ENCODE assay signal across 13 cellular contexts in the genomic region with DNA sequence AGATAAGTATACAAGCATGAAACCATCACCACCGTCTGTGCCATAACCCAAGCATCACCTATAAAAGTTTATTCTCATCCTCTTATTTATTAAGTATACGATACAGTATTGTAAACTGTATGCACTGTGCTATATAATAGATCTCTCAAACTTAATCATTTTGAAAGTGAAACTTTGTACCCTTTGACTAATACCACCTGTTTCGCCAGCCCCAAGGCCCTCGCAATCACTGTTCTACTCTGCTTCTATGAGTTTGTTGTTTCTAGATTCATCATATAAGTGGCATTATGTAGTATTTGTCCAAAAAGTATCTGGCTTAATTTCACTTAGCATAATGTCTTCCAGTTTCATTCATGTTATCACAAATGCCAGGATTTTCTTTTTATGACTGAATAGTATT.
DNase-seq lines count a peak whose midpoint lies in the region; ATAC-seq lines count a peak whose summit lies in the region.
"Had no signal": no experiment of that assay in that cellular context is flagged by ENCODE, and none has a peak within 500 bp of the region (broad histone marks: within the 10 kb centered on the region; RNA-seq: fewer than 3 reads in every experiment).

No MANE protein-coding gene starts in this region.

- no peak overlapping the region for H2BK120ac ChIP-seq in mesenchymal stem cell (ENCODE audit: low read depth, low read length)

- no peak overlapping the region for H3K23ac ChIP-seq in mesenchymal stem cell (ENCODE audit: low read length in 2 of 2)

- no peak overlapping the region for H2BK12ac ChIP-seq in mesenchymal stem cell (ENCODE audit: low read length in 2 of 2)

- H2AFZ ChIP-seq in mesenchymal stem cell (ENCODE audit: low read depth, low read length), result no peak overlapping the region

- H4K91ac ChIP-seq in mesenchymal stem cell (ENCODE audit: low read length), result no peak overlapping the region

- DNase-seq in activated CD4-positive, CD25-positive, alpha-beta regulatory T cell treated with anti-CD3 and anti-CD28 coated beads, Interleukin-2, amount 50 U/mL, for 72 hours, result no peak
- DNase-seq in activated CD4-positive, alpha-beta memory T cell treated with anti-CD3 and anti-CD28 coated beads, Interleukin-2, amount 10 ng/mL, durations not matched to agents 7 days and 5 days, result peak; percentile 17
- DNase-seq in mesenchymal stem cell (no peak), 8988T (no peak)
- DNase-seq: NCI-H1694 treated with DMSO at 0.1 percent for 48 hours, RPMI8226 had no signal

- H2BK5ac ChIP-seq in mesenchymal stem cell (ENCODE audit: low read depth, low read length, poor library complexity, severe bottlenecking), result no peak overlapping the region

- no peak overlapping the region for H3K27ac Mint-ChIP-seq in activated CD4-positive, alpha-beta memory T cell treated with anti-CD3 and anti-CD28 coated beads, Interleukin-2, amount 10 ng/mL, durations not matched to agents 7 days and 5 days
- H3K27ac Mint-ChIP-seq: brain had no signal

- CTCF ChIA-PET in activated CD4-positive, alpha-beta memory T cell treated with anti-CD3 and anti-CD28 coated beads, Interleukin-2, amount 10 ng/mL, durations not matched to agents 7 days and 5 days (lab: Charles Lee), result no interaction called here

- WGBS in mesenchymal stem cell, result no CpG with 5 or more reads among the region's 4 CpGs

- no peak overlapping the region for H3K4me2 ChIP-seq in mesenchymal stem cell (ENCODE audit: low read length, poor library complexity, severe bottlenecking)

- H3K4me1 Mint-ChIP-seq in activated CD4-positive, alpha-beta memory T cell treated with anti-CD3 and anti-CD28 coated beads, Interleukin-2, amount 10 ng/mL, durations not matched to agents 7 days and 5 days, result peaks cover 12% of the 10 kb centered on the region

- peak; percentile 96 to 98 for ATAC-seq in activated CD4-positive, CD25-positive, alpha-beta regulatory T cell treated with anti-CD3 and anti-CD28 coated beads, Interleukin-2, amount 50 U/mL, for 24 hours
- peak; percentile 98 for ATAC-seq in GM19455 (IDR thresholded peaks at IDR 0.05; ENCODE audit: unreplicated experiment)
- ATAC-seq in HG03025 (IDR thresholded peaks at IDR 0.05; ENCODE audit: low FRiP score, unreplicated experiment), result peak; percentile 64
- no peak for ATAC-seq in HG02840 (IDR thresholded peaks at IDR 0.05; ENCODE audit: low FRiP score, unreplicated experiment)

- no peaks in the 10 kb centered on the region for H3K9me3 Mint-ChIP-seq in activated CD4-positive, alpha-beta memory T cell treated with anti-CD3 and anti-CD28 coated beads, Interleukin-2, amount 10 ng/mL, durations not matched to agents 7 days and 5 days

- no peaks in the 10 kb centered on the region for H3K27me3 ChIP-seq in mesenchymal stem cell (ENCODE audit: control insufficient read depth in 1 of 2, insufficient read depth in 1 of 2, low read length in 2 of 2)

- peaks cover 2% of the 10 kb centered on the region for H3K4me1 ChIP-seq in mesenchymal stem cell (ENCODE audit: control insufficient read depth, insufficient read depth, low read depth, low read length)

- H3K4me3 Mint-ChIP-seq in activated CD4-positive, alpha-beta memory T cell treated with anti-CD3 and anti-CD28 coated beads, Interleukin-2, amount 10 ng/mL, durations not matched to agents 7 days and 5 days, result no peak overlapping the region
- H3K4me3 Mint-ChIP-seq: brain had no signal

- H3K36me3 ChIP-seq in mesenchymal stem cell (ENCODE audit: control insufficient read depth in 1 of 2, insufficient read depth in 2 of 2, low read depth in 1 of 2, low read length in 2 of 2), result peaks cover 0 to 14% of the 10 kb centered on the region in 2 experiments

- no peak overlapping the region for H2AK5ac ChIP-seq in mesenchymal stem cell (ENCODE audit: low read length, severe bottlenecking)

- no peak overlapping the region for H3K27ac ChIP-seq in mesenchymal stem cell (ENCODE audit: low read length, poor library complexity, severe bottlenecking)
- H3K27ac ChIP-seq: 22Rv1 had no signal

- no peak overlapping the region for H4K8ac ChIP-seq in mesenchymal stem cell (ENCODE audit: low read length)

- peaks cover 25% of the 10 kb centered on the region for H3K36me3 Mint-ChIP-seq in activated CD4-positive, alpha-beta memory T cell treated with anti-CD3 and anti-CD28 coated beads, Interleukin-2, amount 10 ng/mL, durations not matched to agents 7 days and 5 days (ENCODE audit: low read depth)

- H3K9me3 ChIP-seq in mesenchymal stem cell (ENCODE audit: control insufficient read depth, low read length), result no peaks in the 10 kb centered on the region

- no peak overlapping the region for H3K14ac ChIP-seq in mesenchymal stem cell (ENCODE audit: low read length in 2 of 2)

- POLR2A ChIA-PET in activated CD4-positive, alpha-beta memory T cell treated with anti-CD3 and anti-CD28 coated beads, Interleukin-2, amount 10 ng/mL, durations not matched to agents 7 days and 5 days (lab: Charles Lee), result no interaction called here

- H3K18ac ChIP-seq in mesenchymal stem cell (ENCODE audit: low read depth in 1 of 2, low read length in 2 of 2), result no peak overlapping the region

- H3K4ac ChIP-seq in mesenchymal stem cell (ENCODE audit: low read depth in 1 of 2, low read length in 2 of 2), result no peak overlapping the region

- H3K9ac ChIP-seq in mesenchymal stem cell (ENCODE audit: low read length), result no peak overlapping the region

- no peak overlapping the region for H2BK15ac ChIP-seq in mesenchymal stem cell (ENCODE audit: low read depth, poor library complexity, severe bottlenecking)

- H3K4me3 ChIP-seq in mesenchymal stem cell (ENCODE audit: insufficient read depth in 1 of 2, low read depth in 1 of 2, low read length in 2 of 2), result no peak overlapping the region
- H3K4me3 ChIP-seq: lung had no signal

- no peaks in the 10 kb centered on the region for H3K27me3 Mint-ChIP-seq in activated CD4-positive, alpha-beta memory T cell treated with anti-CD3 and anti-CD28 coated beads, Interleukin-2, amount 10 ng/mL, durations not matched to agents 7 days and 5 days
- H3K27me3 Mint-ChIP-seq: brain had no signal

- H3K79me1 ChIP-seq in mesenchymal stem cell (replicated peaks; ENCODE audit: low read length, poor library complexity, severe bottlenecking), result peaks cover 2% of the 10 kb centered on the region
